Comparison of ENCODE assay signal across 8 cellular contexts in genomic region chr1:213050745-213051126, GRCh38. TPM values are rescaled to one million over a fixed set of nuclear protein-coding genes. Genes with fewer than 3 reads are reported as not detected.
DNase-seq lines count a peak whose midpoint lies in the region; ATAC-seq, FAIRE-seq and TF ChIP-seq lines count a peak whose summit lies in the region.

No MANE protein-coding gene starts in this region.

- H3K4me3 ChIP-seq in WERI-Rb-1 (ENCODE audit: low read depth, low read length), result peak overlapping the region; percentile 61
- peak overlapping the region; percentile 89 for H3K4me3 ChIP-seq in left ventricle myocardium inferior
- peak overlapping the region; percentile 69 to 85 for H3K4me3 ChIP-seq in small intestine (ENCODE audit: low read depth in 1 of 2, low read length in 2 of 2)

- no peak for DNase-seq in WERI-Rb-1
- DNase-seq in left ventricle myocardium inferior, result no peak
- DNase-seq in small intestine, result no peak
- no peak for DNase-seq in activated CD4-positive, CD25-positive, alpha-beta regulatory T cell (lab: John Stamatoyannopoulos, UW)
- DNase-seq in middle frontal gyrus (ENCODE audit: extremely low spot score, low spot score), result no peak
- no peak for DNase-seq in GM20000 (ENCODE audit: low spot score)

- ATAC-seq in GM18517 (IDR thresholded peaks at IDR 0.05; ENCODE audit: unreplicated experiment) (peak; percentile 47), HG02852 (IDR thresholded peaks at IDR 0.05; ENCODE audit: unreplicated experiment) (peak; percentile 32)

- no peak for FAIRE-seq in small intestine (lab: Jason Lieb, UNC)

- TF ChIP-seq CTCF in WERI-Rb-1 (IDR thresholded peaks at IDR 0.05; ENCODE audit: low read depth, low read length), result no peak
- no peak for TF ChIP-seq CTCF in left ventricle myocardium inferior (IDR thresholded peaks at IDR 0.05; ENCODE audit: borderline replicate concordance)
- TF ChIP-seq CTCF in GM20000 (IDR thresholded peaks at IDR 0.05; ENCODE audit: extremely low read depth, missing control alignments), result no peak

- intact Hi-C loops in left ventricle myocardium inferior (cut with micrococcal nuclease), result no loop called here

- H3K27me3 ChIP-seq in WERI-Rb-1 (ENCODE audit: insufficient read depth, low read depth, severe bottlenecking) (no peaks in the 10 kb centered on the region), left ventricle myocardium inferior (ENCODE audit: low read depth) (peaks cover 38% of the 10 kb centered on the region), small intestine (ENCODE audit: control insufficient read depth in 2 of 2, insufficient read depth in 2 of 2, low read length in 2 of 2) (no peaks in the 10 kb centered on the region)

- H3K27ac ChIP-seq in WERI-Rb-1 (peak overlapping the region; percentile 54), left ventricle myocardium inferior (replicated peaks) (peak overlapping the region; percentile 86), small intestine (ENCODE audit: low read depth in 1 of 2, low read length in 1 of 2) (peak overlapping the region; percentile 84 to 85)

- 11 to 20% (median 17%) methylated on average over 15 of the region's 15 CpGs for WGBS in small intestine, 3 donors

- H3K9me3 ChIP-seq in WERI-Rb-1 (ENCODE audit: severe bottlenecking), result peaks cover 6% of the 10 kb centered on the region
- no peaks in the 10 kb centered on the region for H3K9me3 ChIP-seq in left ventricle myocardium inferior (replicated peaks)
- no peaks in the 10 kb centered on the region for H3K9me3 ChIP-seq in small intestine (ENCODE audit: control insufficient read depth, low read depth)

- H3K36me3 ChIP-seq in WERI-Rb-1 (peaks cover 2% of the 10 kb centered on the region; the same call in 1 of the 2 replicates), left ventricle myocardium inferior (no peaks in the 10 kb centered on the region), small intestine (ENCODE audit: control insufficient read depth in 2 of 2, insufficient read depth in 2 of 2, low read length in 2 of 2) (no peaks in the 10 kb centered on the region)

- H3K4me1 ChIP-seq in left ventricle myocardium inferior (peaks cover 35% of the 10 kb centered on the region), small intestine (ENCODE audit: control insufficient read depth in 2 of 2, insufficient read depth in 1 of 2, low read depth in 1 of 2, low read length in 1 of 2) (peaks cover 2 to 6% of the 10 kb centered on the region in 2 donors)

RNA-seq across cellular contexts. Expression of gene RPS6KC1, which starts 0.3 kb away (rescaled TPM):
- total RNA-seq in left ventricle myocardium inferior, result 9.3 TPM
- 1 to 10 TPM; 5.7 to 5.8 (median 5.7) TPM for polyA plus RNA-seq in small intestine

RNA-seq across cellular contexts. Expression of gene ANGEL2, which starts 35.1 kb away (rescaled TPM):
- total RNA-seq in left ventricle myocardium inferior, result 16.4 TPM
- 10 to 100 TPM in 1 of 3 donors, 1 to 10 TPM in 2; 5.7 to 11.1 (median 8.7) TPM for polyA plus RNA-seq in small intestine
